18 cellular contexts compared by ENCODE assay signal in genomic region chr3:153087595-153088566, GRCh38.
DNase-seq lines count a peak whose midpoint lies in the region; TF ChIP-seq lines count a peak whose summit lies in the region.
"Had no signal": no experiment of that assay in that cellular context is flagged by ENCODE, and none has a peak within 500 bp of the region (broad histone marks: within the 10 kb centered on the region; RNA-seq: fewer than 3 reads in every experiment).

No MANE protein-coding gene starts in this region.

- DNase-seq in EH (ENCODE audit: low read depth) (peak; percentile 66), LNCaP clone FGC (ENCODE audit: low read depth) (peak; percentile 95), epidermal melanocyte (ENCODE audit: insufficient read length, low spot score) (peak; percentile 42), myocyte (ENCODE audit: low read depth) (peak; percentile 45), SKM-1 treated with dmso at 0.1 percent for 144 hours (lab: John Stamatoyannopoulos, UW; ENCODE audit: unreplicated experiment) (no peak), SKM-1 (lab: John Stamatoyannopoulos, UW; ENCODE audit: unreplicated experiment) (no peak)
- DNase-seq in activated CD8-positive, alpha-beta memory T cell treated with anti-CD3 and anti-CD28 coated beads, Interleukin-2, amount 50 U/mL, for 48 hours = no peak
- DNase-seq in activated T-cell treated with anti-CD3 and anti-CD28 coated beads, Interleukin-2, amount 50 U/mL, for 24 hours = no peak
- DNase-seq: activated CD4-positive, alpha-beta T cell treated with anti-CD3 and anti-CD28 coated beads for 36 hours; amniotic stem cell; CD4-positive, alpha-beta T cell; dermis blood vessel endothelial cell; GF-D8; GOT3; lower lobe of right lung; small intestine had no signal

- H3K27ac Mint-ChIP-seq in activated T-cell treated with anti-CD3 and anti-CD28 coated beads, Interleukin-2, amount 50 U/mL, for 24 hours = no peak overlapping the region
- H3K27ac Mint-ChIP-seq: activated CD4-positive, alpha-beta T cell treated with anti-CD3 and anti-CD28 coated beads for 36 hours; CD4-positive, alpha-beta T cell; neural progenitor cell; T-helper 1 cell treated with Interleukin-12 subunit alpha and Interleukin-12 subunit beta and Interleukin-4 antibody, amounts not matched to agents 30 μg/mL and 1 μg/mL, for 36 hours had no signal

- H3K9me3 Mint-ChIP-seq in activated T-cell treated with anti-CD3 and anti-CD28 coated beads, Interleukin-2, amount 50 U/mL, for 24 hours = no peaks in the 10 kb centered on the region
- H3K9me3 Mint-ChIP-seq: CD4-positive, alpha-beta T cell; neural progenitor cell; T-helper 1 cell treated with Interleukin-12 subunit alpha and Interleukin-12 subunit beta and Interleukin-4 antibody, amounts not matched to agents 30 μg/mL and 1 μg/mL, for 36 hours had no signal

- no peak for TF ChIP-seq CTCF in LNCaP clone FGC (IDR thresholded peaks at IDR 0.05; ENCODE audit: control insufficient read depth, extremely low read depth, insufficient read depth)

- H3K4me3 ChIP-seq in LNCaP clone FGC (ENCODE audit: low read depth, low read length) = no peak overlapping the region
- H3K4me3 ChIP-seq: lower lobe of right lung, neural progenitor cell had no signal

- H3K27me3 Mint-ChIP-seq in activated T-cell treated with anti-CD3 and anti-CD28 coated beads, Interleukin-2, amount 50 U/mL, for 24 hours = no peaks in the 10 kb centered on the region
- H3K27me3 Mint-ChIP-seq: activated CD4-positive, alpha-beta T cell treated with anti-CD3 and anti-CD28 coated beads for 36 hours; CD4-positive, alpha-beta T cell had no signal

- H3K36me3 Mint-ChIP-seq in activated T-cell treated with anti-CD3 and anti-CD28 coated beads, Interleukin-2, amount 50 U/mL, for 24 hours (ENCODE audit: low read depth) = no peaks in the 10 kb centered on the region
- H3K36me3 Mint-ChIP-seq: neural progenitor cell had no signal

- H3K4me3 Mint-ChIP-seq in activated T-cell treated with anti-CD3 and anti-CD28 coated beads, Interleukin-2, amount 50 U/mL, for 24 hours = no peak overlapping the region
- H3K4me3 Mint-ChIP-seq: activated CD4-positive, alpha-beta T cell treated with anti-CD3 and anti-CD28 coated beads for 36 hours; CD4-positive, alpha-beta T cell; neural progenitor cell; T-helper 1 cell treated with Interleukin-12 subunit alpha and Interleukin-12 subunit beta and Interleukin-4 antibody, amounts not matched to agents 30 μg/mL and 1 μg/mL, for 36 hours had no signal

- peaks cover 15% of the 10 kb centered on the region for H3K4me1 Mint-ChIP-seq in activated T-cell treated with anti-CD3 and anti-CD28 coated beads, Interleukin-2, amount 50 U/mL, for 24 hours (ENCODE audit: low read depth)

Comparison
In these comparisons a context has a peak if more than half of its experiments do, and no peak if none do; other contexts are left out.
1. DNase-seq: peak in EH (single experiment), LNCaP clone FGC (single experiment), epidermal melanocyte (single experiment) and myocyte (single experiment); none in SKM-1 treated with dmso at 0.1 percent for 144 hours (single experiment), activated CD8-positive, alpha-beta memory T cell treated with anti-CD3 and anti-CD28 coated beads, Interleukin-2, amount 50 U/mL, for 48 hours (single experiment), SKM-1 (single experiment) and activated T-cell treated with anti-CD3 and anti-CD28 coated beads, Interleukin-2, amount 50 U/mL, for 24 hours (single experiment).